15 cellular contexts compared by ENCODE assay signal in the genomic region with DNA sequence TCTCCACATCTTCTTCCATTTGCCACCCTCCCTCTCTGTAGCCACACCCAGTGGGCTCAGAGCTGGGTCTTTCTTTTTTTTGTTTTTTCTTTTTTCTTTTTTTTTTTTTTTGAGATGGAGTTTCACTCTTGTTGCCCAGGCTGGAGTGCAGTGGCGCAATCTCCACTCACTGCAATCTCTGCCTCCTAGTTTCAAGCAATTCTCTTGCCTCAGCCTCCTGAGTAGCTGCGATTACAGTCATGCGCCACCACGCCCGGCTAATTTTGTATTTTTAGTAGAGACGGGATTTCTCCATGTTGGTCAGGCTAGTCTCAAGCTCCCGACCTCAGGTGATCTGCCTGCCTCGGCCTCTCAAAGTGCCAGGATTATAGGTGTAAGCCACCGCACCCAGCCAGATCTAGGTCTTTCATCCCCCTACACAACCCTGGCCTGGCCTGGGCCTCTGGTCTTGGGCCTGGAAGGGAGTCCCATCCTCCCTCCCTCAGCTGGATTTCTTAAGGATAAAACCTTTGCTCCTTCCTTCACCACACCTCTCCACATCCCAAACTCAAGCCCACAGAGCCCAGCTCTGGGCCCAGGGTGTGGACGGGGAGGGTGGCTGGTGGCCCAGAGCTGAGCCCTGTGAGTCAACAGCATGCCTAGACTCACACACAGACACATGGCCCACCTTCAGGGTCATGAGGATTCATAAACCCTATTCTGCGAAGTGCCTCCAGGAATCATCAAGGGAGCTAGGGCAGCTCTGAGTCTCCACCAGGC. TPM values are rescaled to one million over a fixed set of nuclear protein-coding genes. Genes with fewer than 3 reads are reported as not detected.
A peak's percentile ranks its signal among the peaks of the same experiment; 100 is the strongest.
DNase-seq lines count a peak whose midpoint lies in the region; ATAC-seq and TF ChIP-seq lines count a peak whose summit lies in the region.
"Had no signal": no experiment of that assay in that cellular context is flagged by ENCODE, and none has a peak within 500 bp of the region (broad histone marks: within the 10 kb centered on the region; RNA-seq: fewer than 3 reads in every experiment).

No MANE protein-coding gene starts in this region.

- H3K27me3 ChIP-seq in MG63, result no peaks in the 10 kb centered on the region
- H3K27me3 ChIP-seq in mesenchymal stem cell (ENCODE audit: control insufficient read depth in 1 of 2, insufficient read depth in 1 of 2, low read length in 2 of 2), result no peaks in the 10 kb centered on the region
- H3K27me3 ChIP-seq in Peyer's patch, result no peaks in the 10 kb centered on the region

- no peaks in the 10 kb centered on the region for H3K79me1 ChIP-seq in mesenchymal stem cell (replicated peaks; ENCODE audit: low read length, poor library complexity, severe bottlenecking)

- H3K4me1 ChIP-seq in mesenchymal stem cell (ENCODE audit: control insufficient read depth, insufficient read depth, low read depth, low read length) (peaks cover 21% of the 10 kb centered on the region), Peyer's patch (no peaks in the 10 kb centered on the region)

- H3K4me3 Mint-ChIP-seq in WTC11, result no peak overlapping the region

- no peak overlapping the region for H3K14ac ChIP-seq in mesenchymal stem cell (ENCODE audit: low read length in 2 of 2)

- H3K23ac ChIP-seq in mesenchymal stem cell (ENCODE audit: low read length in 2 of 2), result no peak overlapping the region

- no peak for TF ChIP-seq POLR2A in Peyer's patch (IDR thresholded peaks at IDR 0.05)

- no peak overlapping the region for H2AFZ ChIP-seq in mesenchymal stem cell (ENCODE audit: low read depth, low read length)

- H3K9me3 ChIP-seq in MG63 (no peaks in the 10 kb centered on the region), mesenchymal stem cell (ENCODE audit: control insufficient read depth, low read length) (no peaks in the 10 kb centered on the region), Peyer's patch (no peaks in the 10 kb centered on the region)

- H2BK5ac ChIP-seq in mesenchymal stem cell (ENCODE audit: low read depth, low read length, poor library complexity, severe bottlenecking), result no peak overlapping the region

- no peak overlapping the region for H3K4me2 ChIP-seq in mesenchymal stem cell (ENCODE audit: low read length, poor library complexity, severe bottlenecking)

- no peaks in the 10 kb centered on the region for H3K9me3 Mint-ChIP-seq in WTC11

- H3K4ac ChIP-seq in mesenchymal stem cell (ENCODE audit: low read depth in 1 of 2, low read length in 2 of 2), result no peak overlapping the region

- H3K18ac ChIP-seq in mesenchymal stem cell (ENCODE audit: low read depth in 1 of 2, low read length in 2 of 2), result no peak overlapping the region

- CTCF ChIA-PET in WTC11 (lab: Charles Lee), result interaction anchor here (0.9 to 1.8 kb wide), 3 partner anchors 11 to 147 kb away, joined by 3 to 5 read pairs (median 4); no protein-coding TSS in a partner anchor

- no peak for ATAC-seq in WTC11

- H3K4me3 ChIP-seq in MG63 (no peak overlapping the region), mesenchymal stem cell (ENCODE audit: insufficient read depth in 1 of 2, low read depth in 1 of 2, low read length in 2 of 2) (no peak overlapping the region), Peyer's patch (no peak overlapping the region)

- TF ChIP-seq CTCF in WTC11 (IDR thresholded peaks at IDR 0.05), result no peak
- TF ChIP-seq CTCF in Peyer's patch (IDR thresholded peaks at IDR 0.05), result no peak

- peaks cover 7% of the 10 kb centered on the region; the same call in 1 of the 2 replicates for H3K4me1 Mint-ChIP-seq in WTC11

- H3K9ac ChIP-seq in mesenchymal stem cell (ENCODE audit: low read length), result no peak overlapping the region

- no peaks in the 10 kb centered on the region for H3K36me3 ChIP-seq in MG63
- H3K36me3 ChIP-seq in mesenchymal stem cell (ENCODE audit: control insufficient read depth in 1 of 2, insufficient read depth in 2 of 2, low read depth in 1 of 2, low read length in 2 of 2), result no peaks in the 10 kb centered on the region
- H3K36me3 ChIP-seq in Peyer's patch, result no peaks in the 10 kb centered on the region

- 100% methylated on average over 10 of the region's 11 CpGs for WGBS in mesenchymal stem cell

- peak overlapping the region; percentile 36 for H2AK5ac ChIP-seq in mesenchymal stem cell (ENCODE audit: low read length, severe bottlenecking)

- H3K27me3 Mint-ChIP-seq in WTC11 (ENCODE audit: low read depth), result no peaks in the 10 kb centered on the region

- no peak overlapping the region for H4K8ac ChIP-seq in mesenchymal stem cell (ENCODE audit: low read length)

- H2BK12ac ChIP-seq in mesenchymal stem cell (ENCODE audit: low read length in 2 of 2), result no peak overlapping the region

- H3K27ac ChIP-seq in mesenchymal stem cell (ENCODE audit: low read length, poor library complexity, severe bottlenecking), result no peak overlapping the region
- H3K27ac ChIP-seq in Peyer's patch, result no peak overlapping the region

- no peak overlapping the region for H4K91ac ChIP-seq in mesenchymal stem cell (ENCODE audit: low read length)

- H2BK15ac ChIP-seq in mesenchymal stem cell (ENCODE audit: low read depth, poor library complexity, severe bottlenecking), result no peak overlapping the region

- H2BK120ac ChIP-seq in mesenchymal stem cell (ENCODE audit: low read depth, low read length), result no peak overlapping the region

- peak overlapping the region; percentile 22; the same call in 1 of the 2 replicates for H3K27ac Mint-ChIP-seq in WTC11

- DNase-seq in CD1c-positive myeloid dendritic cell (ENCODE audit: extremely low spot score) (peak; percentile 23), MG63 (peak; percentile 56), WTC11 (ENCODE audit: low spot score) (no peak), mesenchymal stem cell (no peak), GDM1 (lab: John Stamatoyannopoulos, UW) (no peak), NCI-H345 treated with DMSO at 0.1 percent for 48 hours (lab: John Stamatoyannopoulos, UW; ENCODE audit: unreplicated experiment) (no peak), Peyer's patch (no peak)
- no peak for DNase-seq in activated CD8-positive, alpha-beta memory T cell treated with anti-CD3 and anti-CD28 coated beads, Interleukin-2, amount 50 U/mL, for 4 hours
- DNase-seq: C1 segment of cervical spinal cord, NCI-H1417 treated with DMSO at 0.1 percent for 48 hours, NCI-H2029, NCI-H524, SW 1271 had no signal

- POLR2A ChIA-PET in WTC11 (lab: Charles Lee), result interaction anchor here (0.7 kb wide), 1 partner anchor 441 kb away, joined by 4 read pairs; no protein-coding TSS in a partner anchor

- no peaks in the 10 kb centered on the region for H3K36me3 Mint-ChIP-seq in WTC11

TF ChIP-seq in WTC11, 78 proteins besides CTCF, POLR2A, EP300 and RAD21:
- TF ChIP-seq, protein P1, sequence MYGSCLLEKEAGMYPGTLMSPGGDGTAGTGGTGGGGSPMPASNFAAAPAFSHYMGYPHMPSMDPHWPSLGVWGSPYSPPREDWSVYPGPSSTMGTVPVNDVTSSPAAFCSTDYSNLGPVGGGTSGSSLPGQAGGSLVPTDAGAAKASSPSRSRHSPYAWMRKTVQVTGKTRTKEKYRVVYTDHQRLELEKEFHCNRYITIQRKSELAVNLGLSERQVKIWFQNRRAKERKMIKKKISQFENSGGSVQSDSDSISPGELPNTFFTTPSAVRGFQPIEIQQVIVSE (CRISPR knock-in tag; IDR thresholded peaks at IDR 0.05; ENCODE audit: borderline replicate concordance), result no peak
- no peak for TF ChIP-seq OVOL2 (CRISPR knock-in tag; IDR thresholded peaks at IDR 0.05; ENCODE audit: borderline replicate concordance)
- TF ChIP-seq NR2C2 (CRISPR knock-in tag; IDR thresholded peaks at IDR 0.05), result no peak

RNA-seq across cellular contexts. Expression of gene KCNIP1, which starts 18.8 kb away (rescaled TPM):
- total RNA-seq in MG63 (2014; rRNA removed; shearing (Covaris generic); ENCODE audit: low replicate concordance), result 0.43 and 7.9 TPM in 2 replicates
- total RNA-seq in WTC11 (2021) (0.59 to 0.82 TPM (median 0.80 TPM) in 3 replicates), Peyer's patch (not detected)
- not detected for polyA plus RNA-seq in mesenchymal stem cell (2013, experiment 1 of 2)
- not detected for polyA plus RNA-seq in mesenchymal stem cell (2013, experiment 2 of 2)
- total RNA-seq: OCI-LY7, SK-MEL-5 had no signal

Comparison
In these comparisons a context has a peak if more than half of its experiments do, and no peak if none do; other contexts are left out.
1. DNase-seq: peak in CD1c-positive myeloid dendritic cell (single experiment) and MG63 (single experiment); none in WTC11 (single experiment), mesenchymal stem cell (single experiment), activated CD8-positive, alpha-beta memory T cell treated with anti-CD3 and anti-CD28 coated beads, Interleukin-2, amount 50 U/mL, for 4 hours (single experiment), GDM1 (single experiment), NCI-H345 treated with DMSO at 0.1 percent for 48 hours (single experiment) and Peyer's patch (0 of 3).